Comparison of ENCODE assay signal across 29 cellular contexts in the genomic region with DNA sequence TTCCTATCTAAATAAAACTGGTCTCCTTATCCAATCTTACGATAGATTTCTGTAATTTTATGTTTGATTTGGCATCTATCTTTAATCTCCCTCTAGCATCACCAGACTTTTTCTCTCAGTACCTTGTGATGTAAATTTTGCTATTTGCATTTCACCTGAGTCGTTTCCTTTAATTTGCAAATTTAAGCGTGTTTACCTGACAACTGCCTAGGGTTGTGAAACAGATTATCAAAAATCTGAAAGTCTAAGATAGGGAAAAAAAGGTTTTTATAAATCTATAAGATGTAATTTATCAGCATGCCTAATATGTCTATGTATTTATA. TPM values are rescaled to one million over a fixed set of nuclear protein-coding genes. Genes with fewer than 3 reads are reported as not detected.
A peak's percentile ranks its signal among the peaks of the same experiment; 100 is the strongest.
DNase-seq lines count a peak whose midpoint lies in the region; ATAC-seq and TF ChIP-seq lines count a peak whose summit lies in the region.
"Had no signal": no experiment of that assay in that cellular context is flagged by ENCODE, and none has a peak within 500 bp of the region (broad histone marks: within the 10 kb centered on the region; RNA-seq: fewer than 3 reads in every experiment).

No MANE protein-coding gene starts in this region.

- no peak overlapping the region for H2BK5ac ChIP-seq in trophoblast cell (ENCODE audit: low read depth, low read length, poor library complexity)

- peak overlapping the region; percentile 100 for H3K27ac ChIP-seq in HUES48 (ENCODE audit: low read depth, low read length)
- H3K27ac ChIP-seq in VCaP: peak overlapping the region; percentile 7; the same call in 1 of the 2 replicates
- peak overlapping the region; percentile 56 for H3K27ac ChIP-seq in trophoblast cell (ENCODE audit: low read depth, low read length)
- H3K27ac ChIP-seq: A549; BLaER1 treated with 17β-estradiol and CSF1 and Interleukin-3, amounts not matched to agents 10 nM and 100 nM; KMS-11 had no signal

- TF ChIP-seq CTCF in VCaP (conservative IDR thresholded peaks at IDR 0.05): no peak

- H4K12ac ChIP-seq in trophoblast cell (ENCODE audit: low read depth, low read length): no peak overlapping the region

- no peak overlapping the region for H3K23ac ChIP-seq in trophoblast cell (ENCODE audit: low read length)

- no peak overlapping the region for H2BK12ac ChIP-seq in trophoblast cell (ENCODE audit: low read length)

- intact Hi-C loops in left colon (cut with DNase I, micrococcal nuclease): no loop called here

- no peak overlapping the region for H2AK5ac ChIP-seq in trophoblast cell (ENCODE audit: low read length)

- no peak overlapping the region for H3K4ac ChIP-seq in trophoblast cell (ENCODE audit: low read depth, low read length)

- H2BK120ac ChIP-seq in trophoblast cell (ENCODE audit: insufficient read depth, low read length, poor library complexity): no peak overlapping the region

- H3K79me2 ChIP-seq in trophoblast cell (ENCODE audit: control insufficient read depth, insufficient read depth, low read length, poor library complexity): no peaks in the 10 kb centered on the region

- H3K27me3 ChIP-seq in HUES48 (ENCODE audit: control insufficient read depth, insufficient read depth, low read length) (no peaks in the 10 kb centered on the region), iPS-15b (ENCODE audit: control insufficient read depth, insufficient read depth, low read length) (no peaks in the 10 kb centered on the region), trophoblast cell (ENCODE audit: insufficient read depth, low read length) (no peaks in the 10 kb centered on the region)
- H3K27me3 ChIP-seq: BLaER1 treated with 17β-estradiol and CSF1 and Interleukin-3, amounts not matched to agents 10 nM and 100 nM had no signal

- no peaks in the 10 kb centered on the region for H3K79me1 ChIP-seq in trophoblast cell (ENCODE audit: low read length)

- H3K14ac ChIP-seq in trophoblast cell (ENCODE audit: low read length): no peak overlapping the region

- H4K8ac ChIP-seq in trophoblast cell (ENCODE audit: low read depth, low read length): no peak overlapping the region

- no peak overlapping the region for H2AFZ ChIP-seq in trophoblast cell (ENCODE audit: insufficient read depth, low read length, poor library complexity)

- peaks cover 71% of the 10 kb centered on the region for H3K4me1 ChIP-seq in HUES48 (ENCODE audit: control insufficient read depth, insufficient read depth, low read length)
- peaks cover 34% of the 10 kb centered on the region for H3K4me1 ChIP-seq in iPS-15b (ENCODE audit: control insufficient read depth, insufficient read depth, low read length)
- H3K4me1 ChIP-seq in trophoblast cell (ENCODE audit: control insufficient read depth in 1 of 2, insufficient read depth in 2 of 2, low read length in 2 of 2): no peaks in the 10 kb centered on the region
- H3K4me1 ChIP-seq: A549; BLaER1 treated with 17β-estradiol and CSF1 and Interleukin-3, amounts not matched to agents 10 nM and 100 nM; Caco-2 had no signal

- no peak overlapping the region for H3K18ac ChIP-seq in trophoblast cell (ENCODE audit: low read length)

- H3K4me3 ChIP-seq in HUES48 (ENCODE audit: low read depth, low read length): peak overlapping the region; percentile 60
- H3K4me3 ChIP-seq in iPS-15b (ENCODE audit: low read depth, low read length): peak overlapping the region; percentile 41
- no peak overlapping the region for H3K4me3 ChIP-seq in trophoblast cell (ENCODE audit: low read depth, low read length)
- H3K4me3 ChIP-seq: A549; BLaER1 treated with 17β-estradiol and CSF1 and Interleukin-3, amounts not matched to agents 10 nM and 100 nM had no signal

- no CpG with 5 or more reads among the region's 3 CpGs for WGBS in trophoblast cell (ENCODE audit: extremely low coverage, insufficient coverage, insufficient read length)

- H3K36me3 ChIP-seq in HUES48 (ENCODE audit: control insufficient read depth, insufficient read depth, low read length) (peaks cover 5% of the 10 kb centered on the region; the same call in 1 of the 2 replicates), iPS-15b (ENCODE audit: control insufficient read depth, insufficient read depth, low read length) (no peaks in the 10 kb centered on the region), trophoblast cell (ENCODE audit: control insufficient read depth in 1 of 2, insufficient read depth in 2 of 2, low read length in 2 of 2) (no peaks in the 10 kb centered on the region)
- H3K36me3 ChIP-seq: BLaER1 treated with 17β-estradiol and CSF1 and Interleukin-3, amounts not matched to agents 10 nM and 100 nM had no signal

- H3K9me3 ChIP-seq in HUES48 (ENCODE audit: control insufficient read depth, insufficient read depth, low read length) (no peaks in the 10 kb centered on the region), iPS-15b (ENCODE audit: control insufficient read depth, insufficient read depth, low read length) (no peaks in the 10 kb centered on the region), trophoblast cell (ENCODE audit: insufficient read depth, low read depth, low read length) (no peaks in the 10 kb centered on the region)
- H3K9me3 ChIP-seq: A549; BLaER1 treated with 17β-estradiol and CSF1 and Interleukin-3, amounts not matched to agents 10 nM and 100 nM; Caco-2 had no signal

- no peak for DNase-seq in trophoblast cell
- no peak for DNase-seq in NCI-H2227 treated with DMSO at 0.1 percent for 48 hours (lab: John Stamatoyannopoulos, UW)
- no peak for DNase-seq in HuH-7 (ENCODE audit: low spot score)
- no peak for DNase-seq in left colon
- DNase-seq: AML-193; Caco-2; CD4-positive, alpha-beta memory T cell; DMS 273 treated with DMSO at 0.1 percent for 48 hours; DMS79; EL; GF-D8; NCI-H1048; NCI-H1417; NCI-H1694; NCI-H2081 treated with DMSO at 0.1 percent for 48 hours; NCI-H2171; NCI-H345; NCI-H510A treated with DMSO at 0.1 percent for 48 hours; NCI-H774; PC-3 had no signal

- ATAC-seq in left colon: no peak
- ATAC-seq: A549, PC-3, SK-N-SH treated with all-trans-retinoic acid at 6 μM for 48 hours had no signal

- H3K4me2 ChIP-seq in trophoblast cell (ENCODE audit: low read length): no peak overlapping the region
- H3K4me2 ChIP-seq: A549; BLaER1 treated with 17β-estradiol and CSF1 and Interleukin-3, amounts not matched to agents 10 nM and 100 nM; KMS-11 had no signal

- no peak overlapping the region for H4K91ac ChIP-seq in trophoblast cell (ENCODE audit: low read depth, low read length)

- H3K9ac ChIP-seq in HUES48 (ENCODE audit: low read depth, low read length) (peak overlapping the region; percentile 97), iPS-15b (ENCODE audit: low read depth, low read length) (peak overlapping the region; percentile 77), trophoblast cell (ENCODE audit: low read length) (no peak overlapping the region)
- H3K9ac ChIP-seq: BLaER1 treated with 17β-estradiol and CSF1 and Interleukin-3, amounts not matched to agents 10 nM and 100 nM; KMS-11 had no signal

RNA-seq across cellular contexts. Expression of gene TMPRSS11E, which starts 39.4 kb away (rescaled TPM):
- polyA plus RNA-seq in trophoblast cell (2013): 2.1 and 2.7 TPM in 2 replicates
- total RNA-seq in left colon: not detected
- total RNA-seq: Caco-2; CD4-positive, alpha-beta memory T cell; H4; HT1080; PC-3 had no signal
- polyA plus RNA-seq: A549 had no signal

RNA-seq across cellular contexts. Expression of gene YTHDC1, which starts 57.9 kb away (rescaled TPM):
- 66.0 and 69.7 TPM in 2 replicates for polyA plus RNA-seq in trophoblast cell (2013)
- 10 to 100 TPM; 59.6 to 60.5 TPM for total RNA-seq in left colon

Comparison
In these comparisons a context has a peak if more than half of its experiments do, and no peak if none do; other contexts are left out.
1. H3K27ac ChIP-seq: peak in every context shown above with its lines; median percentile 100 in HUES48; 56 in trophoblast cell; 7 in VCaP.